In the genomic region with DNA sequence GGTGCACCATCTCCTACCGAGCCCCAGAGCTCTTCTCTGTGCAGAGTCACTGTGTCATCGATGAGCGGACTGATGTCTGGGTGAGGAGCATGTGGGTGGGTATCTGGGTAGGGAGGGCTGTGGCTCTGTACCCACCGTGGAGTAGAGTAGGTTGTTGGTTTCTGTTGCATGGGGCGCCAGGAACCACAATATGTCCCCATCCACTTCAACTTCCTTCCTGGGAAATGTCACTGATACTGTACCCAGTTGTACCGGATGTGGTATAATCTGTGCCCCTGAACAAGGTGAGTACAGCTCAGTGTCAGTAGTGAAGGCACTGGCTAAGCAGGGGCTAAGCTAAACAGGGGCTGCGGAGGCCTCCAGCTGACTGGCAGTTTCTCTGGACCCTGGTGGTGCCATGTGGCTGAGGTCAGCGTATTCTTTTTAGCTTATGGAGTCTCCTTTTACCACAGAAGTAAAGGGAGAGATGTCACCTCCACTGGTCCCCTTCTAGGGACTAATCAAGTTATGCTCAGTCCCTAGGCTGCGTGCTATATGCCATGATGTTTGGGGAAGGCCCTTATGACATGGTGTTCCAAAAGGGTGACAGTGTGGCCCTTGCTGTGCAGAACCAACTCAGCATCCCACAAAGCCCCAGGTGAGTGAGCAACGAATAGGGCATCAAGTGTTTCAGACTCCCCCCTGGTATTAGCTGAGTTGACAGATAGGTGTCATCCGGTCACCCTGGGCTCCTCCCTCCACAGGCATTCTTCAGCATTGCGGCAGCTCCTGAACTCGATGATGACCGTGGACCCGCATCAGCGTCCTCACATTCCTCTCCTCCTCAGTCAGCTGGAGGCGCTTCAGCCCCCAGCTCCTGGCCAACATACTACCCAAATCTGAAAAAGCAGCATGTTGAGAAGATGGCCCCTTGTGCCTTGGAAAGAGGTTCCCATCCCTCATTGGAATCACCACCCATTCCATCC, we compare ENCODE assay signal across 8 cellular contexts. TPM values are rescaled to one million over a fixed set of nuclear protein-coding genes. Genes with fewer than 3 reads are reported as not detected.
DNase-seq lines count a peak whose midpoint lies in the region; ATAC-seq and TF ChIP-seq lines count a peak whose summit lies in the region.

No MANE protein-coding gene starts in this region.

- peaks cover 80% of the 10 kb centered on the region for H3K4me1 ChIP-seq in CD4-positive, alpha-beta memory T cell (ENCODE audit: insufficient read depth, low read length)
- H3K4me1 ChIP-seq in gastrocnemius medialis: peaks cover 66 to 73% of the 10 kb centered on the region in 2 donors

- intact Hi-C loops in CD4-positive, alpha-beta memory T cell (cut with micrococcal nuclease): no loop called here
- intact Hi-C loops in gastrocnemius medialis (cut with DNase I; ENCODE audit: low total_unique reads): loop anchor here (5.0 kb wide), 1 partner anchor 349 kb away; the partner anchor contains the start of gene STK11IP
- intact Hi-C loops in Right ventricle myocardium superior (cut with DNase I): no loop called here

- peak overlapping the region; percentile 26 to 65 for H3K4me3 ChIP-seq in CD4-positive, alpha-beta memory T cell (ENCODE audit: low read length in 2 of 2)
- H3K4me3 ChIP-seq in gastrocnemius medialis: peak overlapping the region in 1 of 4 donors; percentile 24

- in situ Hi-C loops in gastrocnemius medialis (cut with MboI; ENCODE audit: low sequenced_read_pairs in 4 of 4): no loop called here

- POLR2A ChIA-PET in CD4-positive, alpha-beta memory T cell (lab: Charles Lee; ENCODE audit: partially characterized antibody): interaction anchor here (1.1 to 12.0 kb wide), 15 partner anchors 16 to 842 kb away, joined by 3 to 684 read pairs (median 17); partner anchors contain the start of genes ABCB6, ANKZF1, ATG9A and CNPPD1

- peak overlapping the region; percentile 93 to 99 (median 98) for H3K27ac Mint-ChIP-seq in CD4-positive, alpha-beta memory T cell

- peak overlapping the region; percentile 87 for H3K27ac ChIP-seq in CD4-positive, alpha-beta memory T cell (ENCODE audit: low read depth, low read length)
- peak overlapping the region; percentile 91 to 99 (median 96) for H3K27ac ChIP-seq in gastrocnemius medialis

- peak overlapping the region; percentile 83 to 99 (median 88) for H3K4me3 Mint-ChIP-seq in CD4-positive, alpha-beta memory T cell

- H3K36me3 Mint-ChIP-seq in CD4-positive, alpha-beta memory T cell: peaks cover 45 to 56% of the 10 kb centered on the region in 2 donors

- DNase-seq in CD4-positive, alpha-beta memory T cell: peak; percentile 80 to 90 (median 85)
- DNase-seq in T-helper 2 cell (peak in 4 of 5 experiments; percentile 48 to 98 (median 69)), gastrocnemius medialis (no peak), dedifferentiated amniotic fluid mesenchymal stem cell (ENCODE audit: extremely low spot score) (no peak), retina (no peak), Right ventricle myocardium superior (no peak), NCI-H774 (lab: John Stamatoyannopoulos, UW) (no peak)
- peak; percentile 85 for DNase-seq in central memory CD4-positive, alpha-beta T cell

- no peak for TF ChIP-seq POLR2A in gastrocnemius medialis (IDR thresholded peaks at IDR 0.05)

- CTCF ChIA-PET in CD4-positive, alpha-beta memory T cell (lab: Charles Lee; ENCODE audit: partially characterized antibody): interaction anchor here (1.4 to 12.8 kb wide), 8 partner anchors 10 to 77 kb away, joined by 3 to 150 read pairs (median 9); partner anchors contain the start of genes DNAJB2 and SLC23A3

- peaks cover 22% of the 10 kb centered on the region for H3K36me3 ChIP-seq in CD4-positive, alpha-beta memory T cell (ENCODE audit: insufficient read depth, low read length)
- H3K36me3 ChIP-seq in gastrocnemius medialis: peaks cover 0 to 33% of the 10 kb centered on the region in 2 donors

- H3K27me3 Mint-ChIP-seq in CD4-positive, alpha-beta memory T cell: no peaks in the 10 kb centered on the region

- no peaks in the 10 kb centered on the region for H3K9me3 ChIP-seq in CD4-positive, alpha-beta memory T cell (ENCODE audit: control insufficient read depth in 1 of 2, low read length in 2 of 2)
- no peaks in the 10 kb centered on the region for H3K9me3 ChIP-seq in gastrocnemius medialis

- ATAC-seq in gastrocnemius medialis: no peak
- ATAC-seq in Right ventricle myocardium superior (ENCODE audit: poor library complexity): no peak

- H3K9me3 Mint-ChIP-seq in CD4-positive, alpha-beta memory T cell: peaks cover 0 to 1% (median 0%) of the 10 kb centered on the region in 8 donors

- no peak for TF ChIP-seq CTCF in gastrocnemius medialis (IDR thresholded peaks at IDR 0.05 in 4 of 5, conservative IDR thresholded peaks at IDR 0.05 in 1 of 5)

- H3K4me1 Mint-ChIP-seq in CD4-positive, alpha-beta memory T cell: peaks cover 56 to 94% (median 72%) of the 10 kb centered on the region in 4 donors

- H3K27me3 ChIP-seq in CD4-positive, alpha-beta memory T cell (ENCODE audit: insufficient read depth, low read length): no peaks in the 10 kb centered on the region
- no peaks in the 10 kb centered on the region for H3K27me3 ChIP-seq in gastrocnemius medialis

RNA-seq across cellular contexts. Expression of gene STK16, which starts 2.7 kb away (rescaled TPM):
- total RNA-seq in CD4-positive, alpha-beta memory T cell: 10 to 100 TPM; 19.3 to 21.1 TPM
- polyA plus RNA-seq in CD4-positive, alpha-beta memory T cell: 10 to 100 TPM; 15.3 to 15.4 TPM
- 10 to 100 TPM in 3 of 4 donors, 1 to 10 TPM in 1; 4.4 to 19.3 (median 14.2) TPM for total RNA-seq in gastrocnemius medialis
- total RNA-seq in Right ventricle myocardium superior: 16.7 TPM

RNA-seq across cellular contexts. Expression of gene GLB1L, which starts 2.7 kb away (rescaled TPM):
- total RNA-seq in CD4-positive, alpha-beta memory T cell: 1 to 10 TPM; 1.5 to 2.5 TPM
- under 1 TPM; 0.26 to 0.68 TPM for polyA plus RNA-seq in CD4-positive, alpha-beta memory T cell
- total RNA-seq in gastrocnemius medialis: 1 to 10 TPM; 1.0 to 3.6 (median 1.3) TPM
- 1.4 TPM for total RNA-seq in Right ventricle myocardium superior

RNA-seq across cellular contexts. Expression of gene TUBA4B, which starts 5.1 kb away (rescaled TPM):
- total RNA-seq in CD4-positive, alpha-beta memory T cell: not detected
- not detected for polyA plus RNA-seq in CD4-positive, alpha-beta memory T cell
- not detected for total RNA-seq in gastrocnemius medialis
- total RNA-seq in Right ventricle myocardium superior: not detected

RNA-seq across cellular contexts. Expression of gene TUBA4A, which starts 5.8 kb away (rescaled TPM):
- total RNA-seq in CD4-positive, alpha-beta memory T cell: 100 to 1,000 TPM; 242 to 259 TPM
- polyA plus RNA-seq in CD4-positive, alpha-beta memory T cell: 100 to 1,000 TPM; 157 to 268 TPM
- total RNA-seq in gastrocnemius medialis: 100 to 1,000 TPM; 351 to 797 (median 386) TPM
- total RNA-seq in Right ventricle myocardium superior: 84.3 TPM

RNA-seq across cellular contexts. Expression of gene ANKZF1, which starts 18.4 kb away (rescaled TPM):
- total RNA-seq in CD4-positive, alpha-beta memory T cell: 100 to 1,000 TPM; 244 to 260 TPM
- 10 to 100 TPM; 22.1 to 49.5 TPM for polyA plus RNA-seq in CD4-positive, alpha-beta memory T cell
- 10 to 100 TPM; 13.0 to 23.0 (median 19.1) TPM for total RNA-seq in gastrocnemius medialis
- total RNA-seq in Right ventricle myocardium superior: 27.3 TPM

Comparison
In these comparisons a context has a peak if more than half of its experiments do, and no peak if none do; other contexts are left out.
1. DNase-seq: peak in CD4-positive, alpha-beta memory T cell (5 of 5), T-helper 2 cell (4 of 5) and central memory CD4-positive, alpha-beta T cell (single experiment); none in gastrocnemius medialis (0 of 2), dedifferentiated amniotic fluid mesenchymal stem cell (single experiment), retina (single experiment), Right ventricle myocardium superior (single experiment) and NCI-H774 (single experiment).